ENCODE assay signal across 25 cellular contexts in genomic region chr7:74424291-74424880, GRCh38. TPM values are rescaled to one million over a fixed set of nuclear protein-coding genes. Genes with fewer than 3 reads are reported as not detected.
DNase-seq lines count a peak whose midpoint lies in the region; ATAC-seq, FAIRE-seq and TF ChIP-seq lines count a peak whose summit lies in the region.
"Had no signal": no experiment of that assay in that cellular context is flagged by ENCODE, and none has a peak within 500 bp of the region (broad histone marks: within the 10 kb centered on the region; RNA-seq: fewer than 3 reads in every experiment).

No MANE protein-coding gene starts in this region.

- H3K36me3 ChIP-seq in SK-N-SH (replicated peaks in 1 of 2; ENCODE audit: control insufficient read depth in 1 of 2, insufficient read depth in 2 of 2, low read length in 1 of 2) (no peaks in the 10 kb centered on the region), K562 (ENCODE audit: control insufficient read depth, insufficient read depth, low read length) (no peaks in the 10 kb centered on the region), kidney (ENCODE audit: control insufficient read depth in 1 of 2, insufficient read depth in 2 of 2, low read length in 2 of 2) (no peaks in the 10 kb centered on the region), GM23338 (ENCODE audit: insufficient read depth) (no peaks in the 10 kb centered on the region), upper lobe of left lung (no peaks in the 10 kb centered on the region)
- H3K36me3 ChIP-seq: BE2C; BLaER1 treated with 17β-estradiol and CSF1 and Interleukin-3, amounts not matched to agents 10 nM and 100 nM; HAP-1 had no signal

- H3K9me3 ChIP-seq in SK-N-SH: no peaks in the 10 kb centered on the region
- H3K9me3 ChIP-seq in K562 (replicated peaks; ENCODE audit: control insufficient read depth, insufficient read depth, low read depth, low read length): no peaks in the 10 kb centered on the region
- no peaks in the 10 kb centered on the region for H3K9me3 ChIP-seq in kidney (ENCODE audit: control insufficient read depth in 1 of 2, low read length in 2 of 2)
- no peaks in the 10 kb centered on the region for H3K9me3 ChIP-seq in upper lobe of left lung
- H3K9me3 ChIP-seq: A549; BE2C; BLaER1 treated with 17β-estradiol and CSF1 and Interleukin-3, amounts not matched to agents 10 nM and 100 nM; Caco-2; HAP-1 had no signal

- H3K4me3 ChIP-seq in SK-N-SH (ENCODE audit: low read depth in 2 of 2, low read length in 1 of 2) (no peak overlapping the region), K562 (no peak overlapping the region), kidney (ENCODE audit: low read length in 2 of 2) (no peak overlapping the region), GM23338 (no peak overlapping the region), upper lobe of left lung (no peak overlapping the region)
- H3K4me3 ChIP-seq: A549; BLaER1 treated with 17β-estradiol and CSF1 and Interleukin-3, amounts not matched to agents 10 nM and 100 nM; GM23248; HAP-1 had no signal

- H3K9me3 Mint-ChIP-seq in GM23338: no peaks in the 10 kb centered on the region
- H3K9me3 Mint-ChIP-seq: CD4-positive, alpha-beta memory T cell; HFFc6 had no signal

- BruUV-seq in K562 (replicated peaks; lab: Mats Ljungman, UMichigan): no TSS peak

- no peak overlapping the region for H3K27ac Mint-ChIP-seq in GM23338
- H3K27ac Mint-ChIP-seq: CD4-positive, alpha-beta memory T cell; HFFc6 had no signal

- POLR2A ChIA-PET in SK-N-SH (lab: Yijun Ruan, JAX): interaction anchor here (0.6 kb wide), 1 partner anchor 920 kb away, joined by 5 read pairs; no protein-coding TSS in a partner anchor
- POLR2A ChIA-PET in K562 (lab: Yijun Ruan, JAX): no interaction called here

- no peak for TF ChIP-seq POLR2A in K562 (conservative IDR thresholded peaks at IDR 0.05)
- no peak for TF ChIP-seq POLR2A in upper lobe of left lung (IDR thresholded peaks at IDR 0.05)

- H3K4me3 Mint-ChIP-seq in GM23338: no peak overlapping the region
- H3K4me3 Mint-ChIP-seq: CD4-positive, alpha-beta memory T cell; HFFc6 had no signal

- CTCF ChIA-PET in SK-N-SH (lab: Yijun Ruan, JAX): interaction anchor here (0.6 to 8.1 kb wide), 3 partner anchors 19 to 264 kb away, joined by 3 to 130 read pairs (median 4); no protein-coding TSS in a partner anchor
- CTCF ChIA-PET in K562 (lab: Yijun Ruan, JAX; ENCODE audit: low intra/inter-chr PET ratio): no interaction called here

- TF ChIP-seq RAD21 in SK-N-SH (IDR thresholded peaks at IDR 0.05; ENCODE audit: low read length): no peak
- no peak for TF ChIP-seq RAD21 in K562 (CRISPR knock-in tag; conservative IDR thresholded peaks at IDR 0.05 in 1 of 2, IDR thresholded peaks at IDR 0.05 in 1 of 2)

- TF ChIP-seq EP300 in SK-N-SH (IDR thresholded peaks at IDR 0.05; ENCODE audit: borderline replicate concordance in 1 of 2, low read depth in 1 of 2, low read length in 1 of 2) (no peak), K562 (IDR thresholded peaks at IDR 0.05; ENCODE audit: low read length) (no peak), upper lobe of left lung (IDR thresholded peaks at IDR 0.05) (no peak)

- ATAC-seq in SK-N-SH treated with all-trans-retinoic acid at 6 μM for 48 hours (no peak), K562 (no peak), GM23338 (no peak), upper lobe of left lung (ENCODE audit: low FRiP score in 2 of 2) (no peak), GM18519 (IDR thresholded peaks at IDR 0.05; ENCODE audit: low FRiP score, unreplicated experiment) (no peak)
- ATAC-seq: A549 had no signal

- H4K20me1 ChIP-seq in SK-N-SH (ENCODE audit: insufficient read depth): no peaks in the 10 kb centered on the region
- H4K20me1 ChIP-seq in K562 (replicated peaks; ENCODE audit: control insufficient read depth, insufficient read depth, low read length): no peaks in the 10 kb centered on the region
- H4K20me1 ChIP-seq in GM23338 (replicated peaks; ENCODE audit: insufficient read depth): no peaks in the 10 kb centered on the region
- H4K20me1 ChIP-seq: BLaER1 treated with 17β-estradiol and CSF1 and Interleukin-3, amounts not matched to agents 10 nM and 100 nM had no signal

- TF ChIP-seq CTCF in SK-N-SH (IDR thresholded peaks at IDR 0.05) (no peak), K562 (IDR thresholded peaks at IDR 0.05 in 2 of 3, conservative IDR thresholded peaks at IDR 0.05 in 1 of 3; ENCODE audit: insufficient read depth in 2 of 3, low read depth in 1 of 3, low read length in 3 of 3) (no peak), kidney (IDR thresholded peaks at IDR 0.05; ENCODE audit: borderline replicate concordance, extremely low read depth, insufficient read depth) (no peak), GM23338 (conservative IDR thresholded peaks at IDR 0.05; ENCODE audit: low read depth in 2 of 2) (no peak), upper lobe of left lung (IDR thresholded peaks at IDR 0.05) (no peak)

- no peak overlapping the region for H2AFZ ChIP-seq in SK-N-SH (ENCODE audit: low read depth)
- no peak overlapping the region for H2AFZ ChIP-seq in K562 (ENCODE audit: low read depth, low read length)
- H2AFZ ChIP-seq in GM23338: no peak overlapping the region
- H2AFZ ChIP-seq: GM23248 had no signal

- no peaks in the 10 kb centered on the region for H3K9me1 ChIP-seq in K562 (ENCODE audit: control insufficient read depth, insufficient read depth, low read length)

- no peak overlapping the region for H3K9ac ChIP-seq in SK-N-SH
- no peak overlapping the region for H3K9ac ChIP-seq in K562 (ENCODE audit: insufficient read depth in 1 of 2, low read depth in 2 of 2, low read length in 2 of 2)
- no peak overlapping the region for H3K9ac ChIP-seq in kidney (ENCODE audit: low read length in 2 of 2)
- H3K9ac ChIP-seq: BLaER1 treated with 17β-estradiol and CSF1 and Interleukin-3, amounts not matched to agents 10 nM and 100 nM; GM23248 had no signal

- H3K27me3 ChIP-seq in SK-N-SH (ENCODE audit: insufficient read depth) (no peaks in the 10 kb centered on the region), K562 (ENCODE audit: control insufficient read depth in 2 of 2, insufficient read depth in 2 of 2, low read length in 2 of 2) (peaks cover 0 to 20% of the 10 kb centered on the region in 2 experiments; a peak in 3 of 5 replicates), GM23338 (ENCODE audit: insufficient read depth) (no peaks in the 10 kb centered on the region), upper lobe of left lung (no peaks in the 10 kb centered on the region)
- H3K27me3 ChIP-seq: BE2C; BLaER1 treated with 17β-estradiol and CSF1 and Interleukin-3, amounts not matched to agents 10 nM and 100 nM had no signal

- H3K4me2 ChIP-seq in SK-N-SH: no peak overlapping the region
- no peak overlapping the region for H3K4me2 ChIP-seq in K562 (ENCODE audit: insufficient read depth, low read length)
- no peak overlapping the region for H3K4me2 ChIP-seq in GM23338
- H3K4me2 ChIP-seq: A549 had no signal

- H3K9me2 ChIP-seq in SK-N-SH (no peaks in the 10 kb centered on the region), GM23338 (ENCODE audit: insufficient read depth) (no peaks in the 10 kb centered on the region)

- H3K27me3 Mint-ChIP-seq in GM23338 (ENCODE audit: insufficient read depth, low read depth, poor library complexity): peaks cover 14% of the 10 kb centered on the region
- H3K27me3 Mint-ChIP-seq: CD4-positive, alpha-beta memory T cell had no signal

- H3K4me1 ChIP-seq in SK-N-SH (ENCODE audit: control insufficient read depth in 1 of 2, insufficient read depth in 2 of 2, low read depth in 1 of 2, low read length in 1 of 2) (peaks cover 0 to 7% of the 10 kb centered on the region in 2 experiments; a peak in 2 of 4 replicates), K562 (replicated peaks in 1 of 2; ENCODE audit: control insufficient read depth in 2 of 2, insufficient read depth in 2 of 2, low read length in 2 of 2) (no peaks in the 10 kb centered on the region), kidney (ENCODE audit: control insufficient read depth in 1 of 2, insufficient read depth in 1 of 2, low read depth in 1 of 2, low read length in 2 of 2) (peaks cover 0 to 4% of the 10 kb centered on the region in 2 donors), GM23338 (ENCODE audit: insufficient read depth) (peaks cover 7% of the 10 kb centered on the region; the same call in 1 of the 2 replicates), upper lobe of left lung (peaks cover 0 to 3% (median 0%) of the 10 kb centered on the region in 4 donors)
- H3K4me1 ChIP-seq: BE2C, Caco-2, HAP-1 had no signal

- H3K4me1 Mint-ChIP-seq in GM23338: peaks cover 9% of the 10 kb centered on the region
- H3K4me1 Mint-ChIP-seq: CD4-positive, alpha-beta memory T cell had no signal

- no peak overlapping the region for H3K27ac ChIP-seq in SK-N-SH (ENCODE audit: low read depth in 2 of 2, low read length in 1 of 2)
- no peak overlapping the region for H3K27ac ChIP-seq in K562 (ENCODE audit: extremely low read depth, low read depth, low read length)
- H3K27ac ChIP-seq in kidney (ENCODE audit: low read depth in 2 of 2, low read length in 2 of 2): no peak overlapping the region
- H3K27ac ChIP-seq in GM23338 (ENCODE audit: low read depth): no peak overlapping the region
- H3K27ac ChIP-seq in upper lobe of left lung: no peak overlapping the region
- H3K27ac ChIP-seq: BLaER1 treated with 17β-estradiol and CSF1 and Interleukin-3, amounts not matched to agents 10 nM and 100 nM; GM23248 had no signal

- WGBS in SK-N-SH (ENCODE audit: low lambda C conversion rate): 86% methylated on average over 10 of the region's 10 CpGs
- WGBS in K562 (ENCODE audit: insufficient coverage, low coverage, missing lambda C conversion rate): 7% methylated on average over 10 of the region's 10 CpGs
- 88 to 92% methylated on average over 7 to 9 of the region's 10 CpGs for WGBS in upper lobe of left lung, 2 donors

- H3K36me3 Mint-ChIP-seq in GM23338 (ENCODE audit: low read depth): no peaks in the 10 kb centered on the region; the same call in 2 of the 3 replicates
- H3K36me3 Mint-ChIP-seq: CD4-positive, alpha-beta memory T cell had no signal

- H3F3A ChIP-seq in SK-N-SH (replicated peaks; ENCODE audit: insufficient read depth): peaks cover 2% of the 10 kb centered on the region
- H3F3A ChIP-seq in GM23338 (replicated peaks; ENCODE audit: low read depth): peaks cover 5% of the 10 kb centered on the region; the same call in 1 of the 2 replicates

- H3K79me2 ChIP-seq in SK-N-SH (ENCODE audit: insufficient read depth) (no peaks in the 10 kb centered on the region), K562 (ENCODE audit: control insufficient read depth, insufficient read depth, low read length) (no peaks in the 10 kb centered on the region), GM23338 (replicated peaks; ENCODE audit: insufficient read depth) (no peaks in the 10 kb centered on the region)

- in situ Hi-C loops in K562 (cut with MboI): loop anchor here (25.0 kb wide), 1 partner anchor 613 kb away; no protein-coding TSS in a partner anchor

- FAIRE-seq in K562 (lab: Jason Lieb, UNC): no peak
- FAIRE-seq in kidney (lab: Jason Lieb, UNC): no peak
- FAIRE-seq: A549, G401.6, GM12892, GM19239, H54 had no signal

- DNase-seq in SK-N-SH: peak; percentile 39
- no peak for DNase-seq in K562 (ENCODE audit: extremely low read depth in 1 of 4, low spot score in 3 of 4)
- DNase-seq in kidney: peak; percentile 52
- DNase-seq in posterior vena cava (ENCODE audit: low spot score): peak; percentile 54
- no peak for DNase-seq in GM23338 (ENCODE audit: low spot score)
- DNase-seq in upper lobe of left lung: no peak
- DNase-seq: 8988T; ACHN; AML-193; BE2C; Caco-2; CD4-positive, alpha-beta memory T cell; DMS153; DND-41; GM23248; HFFc6 had no signal

- intact Hi-C loops in K562 (cut with micrococcal nuclease) (no loop called here), kidney (cut with DNase I) (no loop called here), posterior vena cava (cut with DNase I) (no loop called here)

RNA-seq across cellular contexts. Expression of gene GTF2IRD1, which starts 29.3 kb away (rescaled TPM):
- polyA plus RNA-seq in SK-N-SH (2012; rRNA removed) (20.2 and 26.4 TPM in 2 replicates), K562 (2011; rRNA removed) (12.8 and 17.6 TPM in 2 replicates), K562 (2014; fragmentation: Illumina TruSeq; extraction: Trizol) (23.8 and 24.5 TPM in 2 replicates), K562 (2014; fragmentation: Nextera tagmentation; extraction: Ambion mirVana) (1 to 10 TPM; 9.1 to 10.0 TPM), K562 (2014; rRNA removed) (17.0 and 20.8 TPM in 2 replicates), kidney (ENCODE audit: insufficient read depth, low read depth, low replicate concordance) (28.2 TPM), GM23338 (2016; fragmentation: Nextera tagmentation; extraction: Ambion mirVana) (37.1 and 40.9 TPM in 2 replicates)
- polyA plus RNA-seq in SK-N-SH (2012; cell fraction: cytosol; rRNA removed): 13.9 and 18.4 TPM in 2 replicates
- polyA plus RNA-seq in SK-N-SH (2012; cell fraction: nucleus; rRNA removed): 29.0 and 37.8 TPM in 2 replicates
- 23.2 and 65.0 TPM in 2 replicates for total RNA-seq in K562 (2011; cell fraction: chromatin; rRNA removed; ENCODE audit: low replicate concordance)
- 30.5 and 35.3 TPM in 2 replicates for total RNA-seq in K562 (2011; cell fraction: nucleolus; rRNA removed)
- total RNA-seq in K562 (2011; cell fraction: nucleoplasm; rRNA removed): 22.2 and 23.5 TPM in 2 replicates
- total RNA-seq in K562 (2014; rRNA removed) (9.2 and 12.4 TPM in 2 replicates), K562 (2014; rRNA removed; fragmentation: Illumina TruSeq; extraction: Trizol) (10.8 and 14.0 TPM in 2 replicates), K562 (2015; rRNA removed; fragmentation: Illumina TruSeq; extraction: Trizol) (13.4 and 15.1 TPM in 2 replicates), K562 (2021) (30.2 and 32.1 TPM in 2 replicates), kidney (35.8 TPM), posterior vena cava (10 to 100 TPM; 14.7 to 17.0 TPM), upper lobe of left lung (10 to 100 TPM; 16.4 to 41.9 (median 28.1) TPM)
- 9.3 and 13.0 TPM in 2 replicates for polyA plus RNA-seq in K562 (2011; cell fraction: cytosol; rRNA removed)
- polyA plus RNA-seq in K562 (2011; cell fraction: nucleus; rRNA removed): 15.6 and 24.1 TPM in 2 replicates
- polyA plus RNA-seq in K562 (2012): 19.1 and 31.6 TPM in 2 replicates
- polyA minus RNA-seq in K562 (2011; rRNA and poly(A)+ RNA removed): 9.2 and 9.7 TPM in 2 replicates
- 21.2 and 21.5 TPM in 2 replicates for polyA minus RNA-seq in K562 (2011; cell fraction: cytosol; rRNA and poly(A)+ RNA removed)
- polyA minus RNA-seq in K562 (2011; cell fraction: nucleus; rRNA and poly(A)+ RNA removed): 11.3 and 12.9 TPM in 2 replicates
- 21.9 and 28.7 TPM in 2 replicates for total RNA-seq in GM23338 (2014; rRNA removed; shearing (Covaris generic))

Comparison
In these comparisons a context has a peak if more than half of its experiments do, and no peak if none do; other contexts are left out.
1. DNase-seq: peak in SK-N-SH (single experiment), kidney (single experiment) and posterior vena cava (single experiment); none in K562 (0 of 4), GM23338 (single experiment) and upper lobe of left lung (0 of 2).